8 cellular contexts compared by ENCODE assay signal in the genomic region with DNA sequence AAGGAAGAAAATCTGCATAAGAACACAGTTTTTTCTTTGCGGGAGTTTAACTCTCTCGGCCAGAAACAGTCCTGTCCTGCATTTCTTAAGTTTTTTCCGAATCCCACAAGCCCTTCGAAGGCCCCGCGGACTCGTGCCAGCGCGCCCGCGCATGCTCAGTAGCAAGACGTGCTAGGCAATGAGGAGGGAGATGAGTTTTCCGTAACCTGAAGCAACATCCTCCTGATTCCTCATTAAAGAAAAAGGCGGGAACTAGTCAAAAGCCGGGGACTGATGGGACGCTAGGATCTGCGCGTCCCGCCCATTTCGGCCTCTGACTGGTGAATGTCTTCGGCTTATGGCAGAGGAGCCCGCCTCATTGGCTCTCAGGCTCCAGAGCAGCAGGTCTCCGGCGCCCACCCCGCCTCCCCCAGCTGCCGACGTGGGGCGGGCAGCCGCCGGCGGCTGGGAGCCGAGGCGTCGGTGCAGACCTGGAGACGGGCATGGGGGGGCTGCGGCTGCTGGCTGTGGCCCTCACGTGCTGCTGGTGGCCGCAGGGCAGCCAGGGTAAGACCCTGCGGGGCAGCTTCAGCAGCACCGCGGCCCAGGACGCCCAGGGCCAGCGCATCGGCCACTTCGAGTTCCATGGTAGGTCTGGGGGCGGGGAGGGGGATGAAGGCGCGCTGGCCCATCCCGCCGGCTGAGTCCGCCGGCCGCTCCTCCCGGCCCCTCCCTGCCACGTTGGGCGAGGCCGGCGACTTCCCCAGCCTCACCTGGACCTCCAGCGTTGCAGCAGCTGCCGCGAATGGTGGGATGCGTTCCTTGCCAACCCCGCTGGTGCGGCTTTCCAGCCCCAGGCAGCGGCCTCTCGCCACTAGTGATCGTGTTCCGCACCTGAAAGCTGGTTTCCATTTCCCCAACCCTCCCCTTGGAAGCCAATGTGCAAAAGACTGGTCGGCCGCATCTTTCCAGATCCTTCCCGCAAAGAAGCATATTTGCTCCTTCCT. TPM values are rescaled to one million over a fixed set of nuclear protein-coding genes. Genes with fewer than 3 reads are reported as not detected.
A peak's percentile ranks its signal among the peaks of the same experiment; 100 is the strongest.
DNase-seq lines count a peak whose midpoint lies in the region; TF ChIP-seq lines count a peak whose summit lies in the region.

A gene (plus strand): TSS at position 412 of the 986 bp plus-strand sequence. CDS start 71 bp downstream, at position 483.

- DNase-seq in GM06990 (ENCODE audit: extremely low read depth, insufficient read length) = peak; percentile 94
- peak; percentile 99 for DNase-seq in HFFc6
- peak; percentile 100 for DNase-seq in NAMALWA (ENCODE audit: low spot score)
- peak; percentile 97 for DNase-seq in SK-N-MC (ENCODE audit: low read depth, low spot score)
- DNase-seq in globus pallidus (ENCODE audit: low spot score) = peak; percentile 99
- DNase-seq in non-pigmented ciliary epithelial cell (ENCODE audit: low read depth) = peak; percentile 99
- peak; percentile 56 to 99 (median 90) for DNase-seq in substantia nigra (lab: John Stamatoyannopoulos, UW)

- H3K4me3 ChIP-seq in GM06990 (replicated peaks; ENCODE audit: low read depth, low read length) = peak within 1 kb of the TSS; percentile 86
- H3K4me3 ChIP-seq in SK-N-MC = peak within 1 kb of the TSS; percentile 98

- no peaks in the 10 kb centered on the region for H3K27me3 ChIP-seq in GM06990 (replicated peaks; ENCODE audit: control insufficient read depth, insufficient read depth, low read length)

- peak within 1 kb of the TSS; percentile 67; the same call in 1 of the 2 replicates for H3K27ac ChIP-seq in SK-N-MC
- peak within 1 kb of the TSS; percentile 81 for H3K27ac ChIP-seq in substantia nigra (ENCODE audit: low read depth, low read length, poor library complexity, severe bottlenecking)

- H3K4me1 Mint-ChIP-seq in HFFc6 (ENCODE audit: low read depth) = peaks cover 42% of the 10 kb centered on the region
- peaks cover 35% of the 10 kb centered on the region for H3K4me1 Mint-ChIP-seq in activated naive CD4-positive, alpha-beta T cell treated with anti-CD3 and anti-CD28 coated beads, Interleukin-2, amount 50 U/mL, for 24 hours

- no peaks in the 10 kb centered on the region for H3K27me3 Mint-ChIP-seq in HFFc6 (ENCODE audit: insufficient read depth)
- H3K27me3 Mint-ChIP-seq in activated naive CD4-positive, alpha-beta T cell treated with anti-CD3 and anti-CD28 coated beads, Interleukin-2, amount 50 U/mL, for 24 hours = no peaks in the 10 kb centered on the region

- peak within 1 kb of the TSS; percentile 84 for H3K27ac Mint-ChIP-seq in HFFc6
- peak within 1 kb of the TSS; percentile 82 for H3K27ac Mint-ChIP-seq in activated naive CD4-positive, alpha-beta T cell treated with anti-CD3 and anti-CD28 coated beads, Interleukin-2, amount 50 U/mL, for 24 hours

- H3K36me3 ChIP-seq in GM06990 (ENCODE audit: control insufficient read depth, insufficient read depth, low read length) = no peaks in the 10 kb centered on the region
- peaks cover 18% of the 10 kb centered on the region; the same call in 1 of the 2 replicates for H3K36me3 ChIP-seq in SK-N-MC (ENCODE audit: insufficient read depth, low read length)

- peaks cover 15% of the 10 kb centered on the region for H3K36me3 Mint-ChIP-seq in HFFc6 (ENCODE audit: low read depth)
- no peaks in the 10 kb centered on the region for H3K36me3 Mint-ChIP-seq in activated naive CD4-positive, alpha-beta T cell treated with anti-CD3 and anti-CD28 coated beads, Interleukin-2, amount 50 U/mL, for 24 hours

- no peaks in the 10 kb centered on the region for H3K9me3 ChIP-seq in SK-N-MC (ENCODE audit: low read depth, low read length)

- no peak for TF ChIP-seq CTCF in GM06990 (IDR thresholded peaks at IDR 0.05; ENCODE audit: insufficient read depth, low read length, poor library complexity, severe bottlenecking)
- no peak for TF ChIP-seq CTCF in HFFc6 (IDR thresholded peaks at IDR 0.05)

- H3K9ac ChIP-seq in SK-N-MC (ENCODE audit: insufficient read length) = peak within 1 kb of the TSS; percentile 85

- H3K9me3 Mint-ChIP-seq in HFFc6 = no peaks in the 10 kb centered on the region
- no peaks in the 10 kb centered on the region for H3K9me3 Mint-ChIP-seq in activated naive CD4-positive, alpha-beta T cell treated with anti-CD3 and anti-CD28 coated beads, Interleukin-2, amount 50 U/mL, for 24 hours

- peak within 1 kb of the TSS; percentile 91 for H3K4me3 Mint-ChIP-seq in HFFc6
- H3K4me3 Mint-ChIP-seq in activated naive CD4-positive, alpha-beta T cell treated with anti-CD3 and anti-CD28 coated beads, Interleukin-2, amount 50 U/mL, for 24 hours = peak within 1 kb of the TSS; percentile 87

RNA-seq across cellular contexts. Expression of the gene that starts here (rescaled TPM):
- 10 to 100 TPM in 1 of 6 experiments, 1 to 10 TPM in 5; 8.2 to 10.6 (median 9.1) TPM for total RNA-seq in HFFc6 (2021; fragmentation: NEBNext Ultra II Directional; extraction: Animal tissue kit (Norgen Biotek cat#: 25700))

Comparison
In these comparisons a context has a peak if more than half of its experiments do, and no peak if none do; other contexts are left out.
1. Peak in every context shown above with its lines: DNase-seq, H3K4me3 ChIP-seq and H3K27ac ChIP-seq.